In genomic region chr2:9215680-9216079, GRCh38 we compare ENCODE assay signal across 26 cellular contexts. TPM values are rescaled to one million over a fixed set of nuclear protein-coding genes. Genes with fewer than 3 reads are reported as not detected.
DNase-seq lines count a peak whose midpoint lies in the region; ATAC-seq and TF ChIP-seq lines count a peak whose summit lies in the region.
"Had no signal": no experiment of that assay in that cellular context is flagged by ENCODE, and none has a peak within 500 bp of the region (broad histone marks: within the 10 kb centered on the region; RNA-seq: fewer than 3 reads in every experiment).

No MANE protein-coding gene starts in this region.

- intact Hi-C loops in IMR-90 (cut with micrococcal nuclease) = no loop called here
- intact Hi-C loops in Panc1 (cut with micrococcal nuclease; ENCODE audit: unreplicated experiment) = no loop called here
- intact Hi-C loops in esophagus muscularis mucosa (cut with DNase I) = no loop called here

- TF ChIP-seq CTCF in IMR-90 (conservative IDR thresholded peaks at IDR 0.05; ENCODE audit: low read depth, low read length) (no peak), Panc1 (IDR thresholded peaks at IDR 0.05) (no peak), esophagus muscularis mucosa (IDR thresholded peaks at IDR 0.05) (no peak)

- POLR2A ChIA-PET in IMR-90 (lab: Charles Lee; ENCODE audit: unreplicated experiment) = interaction anchor here (0.6 kb wide), 1 partner anchor 345 kb away, joined by 3 read pairs; no protein-coding TSS in a partner anchor
- POLR2A ChIA-PET in Panc1 (lab: Charles Lee) = interaction anchor here (0.7 to 1.1 kb wide), 3 partner anchors 19 to 72 kb away, joined by 3 to 5 read pairs (median 3); no protein-coding TSS in a partner anchor

- WGBS in IMR-90 (ENCODE audit: extremely low coverage in 2 of 2, insufficient read length in 1 of 2), 2 experiments = 72% methylated on average over 3 of the region's 4 CpGs; no CpG with 5 or more reads in 1 of the 2 experiments
- WGBS in esophagus muscularis mucosa = 82% methylated on average over 4 of the region's 4 CpGs

- TF ChIP-seq RAD21 in IMR-90 (IDR thresholded peaks at IDR 0.05; ENCODE audit: low read length) = no peak

- no peak overlapping the region for H3K4ac ChIP-seq in IMR-90 (ENCODE audit: low read depth, low read length)

- in situ Hi-C loops in IMR-90 (cut with MboI; ENCODE audit: low sequenced_read_pairs) = no loop called here
- in situ Hi-C loops in Panc1 (cut with HindIII; ENCODE audit: low pct_unique_long_range_greater_than_20kb, low sequenced_read_pairs) = no loop called here

- H3K9ac ChIP-seq in IMR-90 (ENCODE audit: low read depth, low read length) = no peak overlapping the region
- H3K9ac ChIP-seq: KMS-11 had no signal

- TF ChIP-seq POLR2A in IMR-90 (IDR thresholded peaks at IDR 0.05; ENCODE audit: low read depth, low read length) = no peak
- TF ChIP-seq POLR2A in esophagus muscularis mucosa (IDR thresholded peaks at IDR 0.05; ENCODE audit: low read depth) = no peak

- no peak for ATAC-seq in IMR-90 (ENCODE audit: low read depth)
- ATAC-seq in Panc1 = no peak
- ATAC-seq: activated CD4-positive, alpha-beta T cell treated with anti-CD3 and anti-CD28 coated beads for 36 hours; activated T-cell treated with anti-CD3 and anti-CD28 coated beads, Interleukin-2, amount 50 U/mL, for 4 hours; left ventricle myocardium superior had no signal

- H3K4me3 ChIP-seq in IMR-90 (ENCODE audit: insufficient read depth, low read depth, low read length) = no peak overlapping the region
- H3K4me3 ChIP-seq in Panc1 (ENCODE audit: low read depth in 2 of 2, low read length in 2 of 2) = no peak overlapping the region
- H3K4me3 ChIP-seq in esophagus muscularis mucosa = no peak overlapping the region
- H3K4me3 ChIP-seq: adrenal gland, coronary artery, ovary, SJCRH30, thoracic aorta had no signal

- peaks cover 58% of the 10 kb centered on the region for H3K9me1 ChIP-seq in IMR-90 (ENCODE audit: insufficient read depth, low read length)

- no peak overlapping the region for H4K8ac ChIP-seq in IMR-90 (ENCODE audit: low read depth in 2 of 2, low read length in 2 of 2)

- no peak overlapping the region for H3K14ac ChIP-seq in IMR-90 (replicated peaks; ENCODE audit: low read depth, low read length)

- H3K36me3 ChIP-seq in IMR-90 (ENCODE audit: control insufficient read depth, insufficient read depth, low read length) (no peaks in the 10 kb centered on the region), Panc1 (ENCODE audit: control insufficient read depth, insufficient read depth, low read length) (no peaks in the 10 kb centered on the region), esophagus muscularis mucosa (no peaks in the 10 kb centered on the region)
- H3K36me3 ChIP-seq: adrenal gland, ovary, SJCRH30, thoracic aorta had no signal

- H2AK5ac ChIP-seq in IMR-90 (ENCODE audit: low read depth, low read length) = no peak overlapping the region

- TF ChIP-seq EP300 in esophagus muscularis mucosa (IDR thresholded peaks at IDR 0.05) = no peak

- CTCF ChIA-PET in IMR-90 (lab: Yijun Ruan, JAX) (interaction anchor here (0.6 kb wide), 1 partner anchor 9 kb away, joined by 3 read pairs; no protein-coding TSS in a partner anchor), Panc1 (lab: Charles Lee) (no interaction called here)

- no peak overlapping the region for H2BK5ac ChIP-seq in IMR-90 (ENCODE audit: low read depth, low read length, poor library complexity, severe bottlenecking)

- H3K4me1 ChIP-seq in IMR-90 (ENCODE audit: control insufficient read depth, insufficient read depth, low read length) = peaks cover 31% of the 10 kb centered on the region
- peaks cover 83% of the 10 kb centered on the region for H3K4me1 ChIP-seq in Panc1 (ENCODE audit: control insufficient read depth, insufficient read depth, low read length)
- H3K4me1 ChIP-seq in esophagus muscularis mucosa = peaks cover 28 to 56% (median 42%) of the 10 kb centered on the region in 4 donors
- H3K4me1 ChIP-seq: adrenal gland, SJCRH30 had no signal

- no peak overlapping the region for H3K56ac ChIP-seq in IMR-90 (ENCODE audit: extremely low read depth, insufficient read depth, low read length)

- no peak overlapping the region for H2AFZ ChIP-seq in IMR-90 (replicated peaks; ENCODE audit: low read length, poor library complexity)

- peak overlapping the region; percentile 22 for H2AK9ac ChIP-seq in IMR-90 (replicated peaks; ENCODE audit: low read depth, low read length, poor library complexity)

- H3K27ac ChIP-seq in IMR-90 (ENCODE audit: insufficient read depth, low read length) = no peak overlapping the region
- H3K27ac ChIP-seq in Panc1 (ENCODE audit: low read length) = peak overlapping the region; percentile 60
- H3K27ac ChIP-seq in esophagus muscularis mucosa (replicated peaks in 1 of 4) = no peak overlapping the region
- H3K27ac ChIP-seq: adrenal gland, coronary artery, KMS-11, ovary, SJCRH30, thoracic aorta had no signal

- H3K27me3 ChIP-seq in IMR-90 (ENCODE audit: control insufficient read depth, insufficient read depth, low read length) (no peaks in the 10 kb centered on the region), Panc1 (ENCODE audit: control insufficient read depth, insufficient read depth, low read length) (no peaks in the 10 kb centered on the region), esophagus muscularis mucosa (no peaks in the 10 kb centered on the region)
- H3K27me3 ChIP-seq: adrenal gland, ovary, SJCRH30 had no signal

- dilution Hi-C loops in IMR-90 (cut with HindIII; ENCODE audit: low sequenced_read_pairs, unreplicated experiment) = no loop called here

- H3K9me3 ChIP-seq in IMR-90 (ENCODE audit: control insufficient read depth, insufficient read depth, low read length) (no peaks in the 10 kb centered on the region), Panc1 (ENCODE audit: control insufficient read depth, insufficient read depth, low read depth, low read length) (no peaks in the 10 kb centered on the region), esophagus muscularis mucosa (no peaks in the 10 kb centered on the region)
- H3K9me3 ChIP-seq: adrenal gland, ovary, SJCRH30, thoracic aorta had no signal

- H2BK20ac ChIP-seq in IMR-90 (ENCODE audit: low read depth, low read length) = no peak overlapping the region

- BruUV-seq in IMR-90 (replicated peaks; lab: Mats Ljungman, UMichigan) (no TSS peak), Panc1 (replicated peaks; lab: Mats Ljungman, UMichigan) (no TSS peak)

- no peak overlapping the region for H3K4me2 ChIP-seq in IMR-90 (ENCODE audit: low read depth, low read length)
- H3K4me2 ChIP-seq: KMS-11 had no signal

- H3K23ac ChIP-seq in IMR-90 (ENCODE audit: low read depth, low read length) = no peak overlapping the region

- peaks cover 37 to 75% of the 10 kb centered on the region in 2 experiments for H3K79me1 ChIP-seq in IMR-90 (ENCODE audit: low read depth in 1 of 2, low read length in 2 of 2)

- no peak overlapping the region for H4K91ac ChIP-seq in IMR-90 (ENCODE audit: insufficient read depth, low read depth, low read length)

- DNase-seq in DMS79 (lab: John Stamatoyannopoulos, UW) (peak; percentile 39), IMR-90 (no peak), Panc1 (ENCODE audit: low read depth, low spot score) (no peak), esophagus muscularis mucosa (ENCODE audit: extremely low spot score) (peak; percentile 75), T-helper 2 cell (no peak), activated T-cell treated with anti-CD3 and anti-CD28 coated beads for 4 hours (no peak), NCI-H1436 (lab: John Stamatoyannopoulos, UW) (no peak)
- DNase-seq: activated CD4-positive, alpha-beta T cell treated with anti-CD3 and anti-CD28 coated beads for 36 hours; activated CD8-positive, alpha-beta memory T cell treated with anti-CD3 and anti-CD28 coated beads for 24 hours; activated naive CD4-positive, alpha-beta T cell treated with Interleukin-2 at 50 U/mL for 16 hours; activated T-cell treated with anti-CD3 and anti-CD28 coated beads, Interleukin-2, amount 50 U/mL, for 4 hours; adrenal gland; C1 segment of cervical spinal cord; Calu3; left ventricle myocardium superior; MV-4-11; NCI-H1930; NK-92 treated with Interleukin-12 subunit alpha and Interleukin-12 subunit beta, amount 100 ng/mL, for 24 hours; ovary; stimulated activated CD4-positive, alpha-beta T cell treated with anti-CD3 and anti-CD28 coated beads, Interleukin-4, amount 100 ng/mL, for 4 hours; stimulated activated naive CD4-positive, alpha-beta T cell treated with Interleukin-2 at 50 U/mL for 16 hours had no signal

- no peak overlapping the region for H3K18ac ChIP-seq in IMR-90 (ENCODE audit: low read depth, low read length)

- H4K5ac ChIP-seq in IMR-90 (ENCODE audit: low read depth, low read length) = no peak overlapping the region

- H2BK120ac ChIP-seq in IMR-90 (ENCODE audit: low read depth, low read length) = no peak overlapping the region

- no peak overlapping the region for H2BK15ac ChIP-seq in IMR-90 (ENCODE audit: low read depth, low read length)

- peaks cover 67% of the 10 kb centered on the region; the same call in 1 of the 2 replicates for H4K20me1 ChIP-seq in IMR-90 (ENCODE audit: insufficient read depth, low read length)

TF ChIP-seq in IMR-90, 13 proteins besides CTCF, POLR2A, EP300 and RAD21 (continues in another document):
- no peak for TF ChIP-seq RCOR1 (IDR thresholded peaks at IDR 0.05; ENCODE audit: insufficient replicate concordance, low read length)
- TF ChIP-seq ELK1 (IDR thresholded peaks at IDR 0.05; ENCODE audit: borderline replicate concordance, low read depth, low read length) = no peak
- TF ChIP-seq MAFK (IDR thresholded peaks at IDR 0.05; ENCODE audit: low read depth, low read length) = no peak
- no peak for TF ChIP-seq MXI1 (IDR thresholded peaks at IDR 0.05; ENCODE audit: borderline replicate concordance, low read depth, low read length)
- no peak for TF ChIP-seq BHLHE40 (IDR thresholded peaks at IDR 0.05; ENCODE audit: low read depth, low read length)
- no peak for TF ChIP-seq MAZ (IDR thresholded peaks at IDR 0.05; ENCODE audit: borderline replicate concordance, low read depth, low read length)
- no peak for TF ChIP-seq CHD1 (IDR thresholded peaks at IDR 0.05; ENCODE audit: low read depth, low read length)
- TF ChIP-seq NFE2L2 (IDR thresholded peaks at IDR 0.05; ENCODE audit: low read depth, low read length) = no peak

RNA-seq across cellular contexts. Expression of gene ASAP2, which starts 9.1 kb away (rescaled TPM):
- 19.7 and 26.9 TPM in 2 replicates for total RNA-seq in IMR-90 (2012; rRNA removed)
- 25.0 and 28.1 TPM in 2 replicates for polyA plus RNA-seq in IMR-90 (2012; rRNA removed)
- polyA plus RNA-seq in IMR-90 (2012; cell fraction: cytosol; rRNA removed) = 10.0 and 11.4 TPM in 2 replicates
- polyA plus RNA-seq in IMR-90 (2012; cell fraction: nucleus; rRNA removed; ENCODE audit: low replicate concordance) = 23.8 and 56.1 TPM in 2 replicates
- 107 TPM for total RNA-seq in Panc1 (2021; ENCODE audit: unreplicated experiment)
- 57.3 TPM for polyA plus RNA-seq in Panc1 (2012; ENCODE audit: insufficient read length)
- total RNA-seq in esophagus muscularis mucosa = 10 to 100 TPM; 18.7 to 24.0 (median 21.3) TPM
- total RNA-seq: naive thymus-derived CD8-positive, alpha-beta T cell had no signal
- polyA plus RNA-seq: naive thymus-derived CD8-positive, alpha-beta T cell had no signal

Comparison
In these comparisons a context has a peak if more than half of its experiments do, and no peak if none do; other contexts are left out.
1. DNase-seq: peak in DMS79 (single experiment) and esophagus muscularis mucosa (single experiment); none in IMR-90 (single experiment), Panc1 (single experiment), T-helper 2 cell (0 of 5), activated T-cell treated with anti-CD3 and anti-CD28 coated beads for 4 hours (single experiment) and NCI-H1436 (single experiment).